Comparison of ENCODE assay signal across 20 cellular contexts in genomic region chr10:87702260-87702972, GRCh38. TPM values are rescaled to one million over a fixed set of nuclear protein-coding genes. Genes with fewer than 3 reads are reported as not detected.
DNase-seq lines count a peak whose midpoint lies in the region; ATAC-seq, FAIRE-seq and TF ChIP-seq lines count a peak whose summit lies in the region.
"Had no signal": no experiment of that assay in that cellular context is flagged by ENCODE, and none has a peak within 500 bp of the region (broad histone marks: within the 10 kb centered on the region; RNA-seq: fewer than 3 reads in every experiment).

No MANE protein-coding gene starts in this region.

- no peak overlapping the region for H3K9ac ChIP-seq in mucosa of rectum (ENCODE audit: low read depth in 1 of 2, low read length in 2 of 2)

- CTCF ChIA-PET in A549 (lab: Yijun Ruan, JAX), result interaction anchor here (0.9 kb wide), 1 partner anchor 12 kb away, joined by 3 read pairs; no protein-coding TSS in a partner anchor

- H3K36me3 ChIP-seq in esophagus muscularis mucosa (no peaks in the 10 kb centered on the region), mucosa of rectum (ENCODE audit: control insufficient read depth in 2 of 2, insufficient read depth in 2 of 2, low read length in 2 of 2) (no peaks in the 10 kb centered on the region)

- H3K4me1 ChIP-seq in A549 (peaks cover 64% of the 10 kb centered on the region), esophagus muscularis mucosa (no peaks in the 10 kb centered on the region), mucosa of rectum (ENCODE audit: control insufficient read depth in 2 of 2, insufficient read depth in 2 of 2, low read length in 2 of 2) (peaks cover 2 to 20% of the 10 kb centered on the region in 2 donors)

- TF ChIP-seq EP300 in A549 (IDR thresholded peaks at IDR 0.05) (no peak), esophagus muscularis mucosa (IDR thresholded peaks at IDR 0.05) (no peak)

- no peak for FAIRE-seq in A549 (lab: Jason Lieb, UNC)
- FAIRE-seq: GM12892, HTR-8/SVneo had no signal

- TF ChIP-seq CTCF in A549 (IDR thresholded peaks at IDR 0.05), result no peak
- no peak for TF ChIP-seq CTCF in esophagus muscularis mucosa (IDR thresholded peaks at IDR 0.05)

- peak overlapping the region; percentile 69 for H3K4me2 ChIP-seq in A549

- H3K27ac ChIP-seq in A549 (peak overlapping the region; percentile 55 to 71), esophagus muscularis mucosa (replicated peaks in 1 of 4) (no peak overlapping the region), mucosa of rectum (ENCODE audit: low read depth in 2 of 2, low read length in 2 of 2) (peak overlapping the region; percentile 32 to 63)
- H3K27ac ChIP-seq: PC-9, SK-N-MC had no signal

- intact Hi-C loops in esophagus muscularis mucosa (cut with DNase I), result no loop called here

- H3K4me3 ChIP-seq in A549 (no peak overlapping the region), esophagus muscularis mucosa (no peak overlapping the region), mucosa of rectum (ENCODE audit: low read length in 2 of 2) (no peak overlapping the region)
- H3K4me3 ChIP-seq: PC-9, SK-N-MC had no signal

- DNase-seq in A549 (ENCODE audit: low read depth in 1 of 2, low spot score in 1 of 2) (peak in 1 of 2 experiments; percentile 14), NCI-H69 (lab: John Stamatoyannopoulos, UW) (peak; percentile 30), esophagus muscularis mucosa (ENCODE audit: extremely low spot score) (peak; percentile 39)
- DNase-seq in activated naive CD4-positive, alpha-beta T cell (lab: John Stamatoyannopoulos, UW), result no peak
- DNase-seq: C1 segment of cervical spinal cord, DMS 273 treated with DMSO at 0.1 percent for 48 hours, NCI-H1417, NCI-H1930, NCI-H2171, NCI-H446, NCI-H774 had no signal

- WGBS in A549 (ENCODE audit: missing lambda C conversion rate), result 90% methylated on average over 9 of the region's 9 CpGs
- 85% methylated on average over 9 of the region's 9 CpGs for WGBS in esophagus muscularis mucosa

- ATAC-seq in A549 (peak; percentile 22 to 41; a peak in 3 of 6 replicates), GM18520 (IDR thresholded peaks at IDR 0.05; ENCODE audit: unreplicated experiment) (no peak), HG02798 (IDR thresholded peaks at IDR 0.05; ENCODE audit: poor library complexity, unreplicated experiment) (no peak), GM21737 (IDR thresholded peaks at IDR 0.05; ENCODE audit: unreplicated experiment) (no peak)
- ATAC-seq: Right ventricle myocardium inferior had no signal

- no peak for TF ChIP-seq RAD21 in A549 (conservative IDR thresholded peaks at IDR 0.05 in 1 of 2, IDR thresholded peaks at IDR 0.05 in 1 of 2)

- POLR2A ChIA-PET in A549 (lab: Yijun Ruan, JAX), result no interaction called here

- no peaks in the 10 kb centered on the region for H3K9me3 ChIP-seq in A549
- H3K9me3 ChIP-seq in esophagus muscularis mucosa, result no peaks in the 10 kb centered on the region
- no peaks in the 10 kb centered on the region for H3K9me3 ChIP-seq in mucosa of rectum (ENCODE audit: control insufficient read depth in 2 of 2, low read length in 2 of 2)

- no peaks in the 10 kb centered on the region for H3K27me3 ChIP-seq in esophagus muscularis mucosa
- H3K27me3 ChIP-seq in mucosa of rectum (ENCODE audit: control insufficient read depth in 2 of 2, insufficient read depth in 2 of 2, low read length in 2 of 2), result no peaks in the 10 kb centered on the region

- TF ChIP-seq POLR2A in A549 (IDR thresholded peaks at IDR 0.05; ENCODE audit: low read length) (no peak), esophagus muscularis mucosa (IDR thresholded peaks at IDR 0.05; ENCODE audit: low read depth) (no peak)

TF ChIP-seq in A549, 52 proteins besides CTCF, POLR2A, EP300 and RAD21:
- TF ChIP-seq ZNF302 (CRISPR knock-in tag; IDR thresholded peaks at IDR 0.05), result no peak
TF ChIP-seq in A549: peak in this region for 0.

RNA-seq across cellular contexts. Expression of gene PAPSS2, which starts 42.7 kb away (rescaled TPM):
- 27.7 and 37.9 TPM in 2 replicates for polyA plus RNA-seq in A549 (2011; rRNA removed)
- polyA plus RNA-seq in A549 (2012; cell fraction: cytosol; rRNA removed), result 13.5 and 18.1 TPM in 2 replicates
- 10.8 and 14.7 TPM in 2 replicates for polyA plus RNA-seq in A549 (2012; cell fraction: nucleus; rRNA removed)
- polyA plus RNA-seq in A549 (2017; fragmentation: RNase III; extraction: RNeasy Plus Mini Kit Qiagen cat#74134 plus additional on column Dnase treatment), result 29.0 to 32.9 TPM (median 32.8 TPM) in 3 replicates
- polyA minus RNA-seq in A549 (2011; rRNA and poly(A)+ RNA removed), result 19.2 and 22.8 TPM in 2 replicates
- 10 to 100 TPM in 3 of 4 donors, 1 to 10 TPM in 1; 9.6 to 16.7 (median 14.9) TPM for total RNA-seq in esophagus muscularis mucosa

Comparison
In these comparisons a context has a peak if more than half of its experiments do, and no peak if none do; other contexts are left out.
1. ATAC-seq: peak in A549 (2 of 2); none in GM18520 (single experiment), HG02798 (single experiment) and GM21737 (single experiment).
2. DNase-seq: peak in NCI-H69 (single experiment) and esophagus muscularis mucosa (single experiment); none in activated naive CD4-positive, alpha-beta T cell (0 of 4).
3. H3K27ac ChIP-seq: peak in A549 (2 of 2) and mucosa of rectum (2 of 2); none in esophagus muscularis mucosa (0 of 4).